24 cellular contexts compared by ENCODE assay signal in the genomic region with DNA sequence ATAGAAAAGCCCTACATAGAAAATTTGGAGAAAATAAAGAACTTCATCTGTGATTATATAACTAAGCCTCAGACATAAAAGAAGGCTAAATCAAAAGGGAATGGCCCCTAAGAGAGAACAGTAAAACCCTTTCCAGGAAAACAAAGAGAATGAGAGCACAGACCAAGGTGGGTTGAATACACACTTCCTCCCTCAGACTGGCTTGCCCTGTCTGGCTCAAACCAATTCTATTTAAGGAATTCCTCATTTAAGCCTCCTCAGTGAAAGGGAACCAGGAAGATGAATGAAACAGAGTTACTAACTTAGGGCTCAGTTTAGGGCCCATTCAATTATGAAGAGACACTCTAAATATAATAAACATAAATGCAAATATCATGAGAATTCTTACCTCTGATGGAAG. TPM values are rescaled to one million over a fixed set of nuclear protein-coding genes. Genes with fewer than 3 reads are reported as not detected.
DNase-seq lines count a peak whose midpoint lies in the region; ATAC-seq and TF ChIP-seq lines count a peak whose summit lies in the region.
"Had no signal": no experiment of that assay in that cellular context is flagged by ENCODE, and none has a peak within 500 bp of the region (broad histone marks: within the 10 kb centered on the region; RNA-seq: fewer than 3 reads in every experiment).

No MANE protein-coding gene starts in this region.

- no peaks in the 10 kb centered on the region for H3K4me1 Mint-ChIP-seq in effector memory CD8-positive, alpha-beta T cell (ENCODE audit: low read depth in 2 of 2)
- H3K4me1 Mint-ChIP-seq in CD8-positive, alpha-beta T cell (ENCODE audit: low read depth), result no peaks in the 10 kb centered on the region
- no peaks in the 10 kb centered on the region for H3K4me1 Mint-ChIP-seq in type B pancreatic cell (ENCODE audit: unreplicated experiment)
- H3K4me1 Mint-ChIP-seq: B cell had no signal

- peaks cover 31 to 38% of the 10 kb centered on the region in 2 donors for H3K27me3 Mint-ChIP-seq in effector memory CD8-positive, alpha-beta T cell
- peaks cover 20% of the 10 kb centered on the region for H3K27me3 Mint-ChIP-seq in CD8-positive, alpha-beta T cell (ENCODE audit: low read depth)
- peaks cover 22% of the 10 kb centered on the region for H3K27me3 Mint-ChIP-seq in type B pancreatic cell

- no peak overlapping the region for H3K9ac ChIP-seq in PC-3 (ENCODE audit: low read length)

- no peaks in the 10 kb centered on the region for H3K9me3 Mint-ChIP-seq in effector memory CD8-positive, alpha-beta T cell
- H3K9me3 Mint-ChIP-seq in CD8-positive, alpha-beta T cell, result no peaks in the 10 kb centered on the region
- H3K9me3 Mint-ChIP-seq in type B pancreatic cell, result no peaks in the 10 kb centered on the region

- H3K79me2 ChIP-seq in PC-3 (ENCODE audit: low read length), result no peaks in the 10 kb centered on the region

- peak; percentile 25 for DNase-seq in MV-4-11 (lab: John Stamatoyannopoulos, UW)
- DNase-seq in PC-3, result peak; percentile 0
- DNase-seq in kidney tubule cell (ENCODE audit: low spot score), result peak; percentile 1
- DNase-seq in effector memory CD8-positive, alpha-beta T cell, result no peak
- no peak for DNase-seq in CD8-positive, alpha-beta T cell
- no peak for DNase-seq in type B pancreatic cell (ENCODE audit: extremely low spot score, unreplicated experiment)
- DNase-seq: Calu3, HCEC 1CT, IMR-90, KG1, MM.1S, NCI-H1092 treated with DMSO at 0.1 percent for 48 hours, NCI-H1436, NCI-H187, NCI-H2171 treated with DMSO at 0.1 percent for 48 hours, NCI-H524 treated with DMSO at 0.1 percent for 48 hours, NCI-H82, Peyer's patch, SHP77 treated with DMSO at 0.1 percent for 48 hours, T-helper 1 cell had no signal

- H3K4me3 Mint-ChIP-seq in effector memory CD8-positive, alpha-beta T cell, result no peak overlapping the region
- no peak overlapping the region for H3K4me3 Mint-ChIP-seq in CD8-positive, alpha-beta T cell
- H3K4me3 Mint-ChIP-seq in type B pancreatic cell, result no peak overlapping the region
- H3K4me3 Mint-ChIP-seq: B cell had no signal

- no peak overlapping the region for H2AFZ ChIP-seq in PC-3 (ENCODE audit: low read length)

- no peak overlapping the region for H3K4me2 ChIP-seq in PC-3 (ENCODE audit: low read length)

- H4K20me1 ChIP-seq in PC-3 (ENCODE audit: low read length), result no peaks in the 10 kb centered on the region

- no peak for TF ChIP-seq CTCF in PC-3 (conservative IDR thresholded peaks at IDR 0.05; ENCODE audit: low read depth, low read length)
- TF ChIP-seq CTCF in CD8-positive, alpha-beta T cell (IDR thresholded peaks at IDR 0.05), result no peak
- no peak for TF ChIP-seq CTCF in type B pancreatic cell (conservative IDR thresholded peaks at IDR 0.05)

- CTCF ChIA-PET in PC-3 (lab: Charles Lee), result interaction anchor here (0.6 kb wide), 1 partner anchor 28 kb away, joined by 6 read pairs; no protein-coding TSS in a partner anchor
- CTCF ChIA-PET in CD8-positive, alpha-beta T cell (lab: Charles Lee), result no interaction called here

- H3K27ac ChIP-seq in PC-3 (ENCODE audit: low read length), result no peak overlapping the region
- no peak overlapping the region for H3K27ac ChIP-seq in CD8-positive, alpha-beta T cell (ENCODE audit: low read depth, low read length)
- H3K27ac ChIP-seq: C4-2B, Peyer's patch had no signal

- no peaks in the 10 kb centered on the region for H3K9me3 ChIP-seq in PC-3 (ENCODE audit: low read length)
- H3K9me3 ChIP-seq in CD8-positive, alpha-beta T cell (ENCODE audit: low read length), result no peaks in the 10 kb centered on the region
- H3K9me3 ChIP-seq: Peyer's patch had no signal

- no peaks in the 10 kb centered on the region for H3F3A ChIP-seq in PC-3 (ENCODE audit: low read length, unreplicated experiment)

- intact Hi-C loops in PC-3 (cut with micrococcal nuclease), result no loop called here
- intact Hi-C loops in CD8-positive, alpha-beta T cell (cut with DNase I, micrococcal nuclease), result no loop called here

- peaks cover 3% of the 10 kb centered on the region for H3K36me3 Mint-ChIP-seq in effector memory CD8-positive, alpha-beta T cell (ENCODE audit: insufficient read depth)
- no peaks in the 10 kb centered on the region for H3K36me3 Mint-ChIP-seq in CD8-positive, alpha-beta T cell
- no peaks in the 10 kb centered on the region for H3K36me3 Mint-ChIP-seq in type B pancreatic cell

- no TSS peak for BruUV-seq in PC-3 (replicated peaks; lab: Mats Ljungman, UMichigan)

- H3K36me3 ChIP-seq in PC-3 (ENCODE audit: low read depth, low read length), result no peaks in the 10 kb centered on the region
- no peaks in the 10 kb centered on the region for H3K36me3 ChIP-seq in CD8-positive, alpha-beta T cell (ENCODE audit: insufficient read depth, low read length)
- H3K36me3 ChIP-seq: Peyer's patch had no signal

- no peaks in the 10 kb centered on the region for H3K9me2 ChIP-seq in PC-3 (replicated peaks; ENCODE audit: low read length)

- H3K4me3 ChIP-seq in PC-3 (ENCODE audit: low read length), result no peak overlapping the region
- no peak overlapping the region for H3K4me3 ChIP-seq in CD8-positive, alpha-beta T cell (ENCODE audit: low read depth, low read length)
- H3K4me3 ChIP-seq: Peyer's patch had no signal

- POLR2A ChIA-PET in PC-3 (lab: Charles Lee; ENCODE audit: unreplicated experiment), result no interaction called here
- POLR2A ChIA-PET in CD8-positive, alpha-beta T cell (lab: Charles Lee), result no interaction called here

- ATAC-seq in PC-3 (no peak), GM18861 (IDR thresholded peaks at IDR 0.05; ENCODE audit: unreplicated experiment) (no peak)
- no peak for ATAC-seq in effector memory CD8-positive, alpha-beta T cell (replicated peaks)
- ATAC-seq in CD8-positive, alpha-beta T cell, result no peak

- H3K27ac Mint-ChIP-seq in effector memory CD8-positive, alpha-beta T cell, result no peak overlapping the region
- no peak overlapping the region for H3K27ac Mint-ChIP-seq in CD8-positive, alpha-beta T cell
- no peak overlapping the region for H3K27ac Mint-ChIP-seq in type B pancreatic cell
- H3K27ac Mint-ChIP-seq: B cell had no signal

- H3K27me3 ChIP-seq in PC-3 (ENCODE audit: low read length), result peaks cover under 1% of the 10 kb centered on the region
- H3K27me3 ChIP-seq in CD8-positive, alpha-beta T cell (ENCODE audit: insufficient read depth, low read length), result peaks cover 6% of the 10 kb centered on the region
- H3K27me3 ChIP-seq: Peyer's patch had no signal

- peaks cover 14% of the 10 kb centered on the region for H3K4me1 ChIP-seq in PC-3 (ENCODE audit: insufficient read depth, low read length)
- no peaks in the 10 kb centered on the region for H3K4me1 ChIP-seq in CD8-positive, alpha-beta T cell (ENCODE audit: insufficient read depth, low read length)
- H3K4me1 ChIP-seq: Peyer's patch had no signal

RNA-seq across cellular contexts. Expression of gene SYT14, which starts 10.6 kb away (rescaled TPM):
- total RNA-seq in PC-3 (2014; rRNA removed) (3.5 and 5.2 TPM in 2 replicates), type B pancreatic cell (ENCODE audit: low replicate concordance) (3.9 and 5.7 TPM in 2 replicates)
- total RNA-seq in CD8-positive, alpha-beta T cell, result not detected
- total RNA-seq: B cell, OCI-LY7 had no signal

Comparison
In these comparisons a context has a peak if more than half of its experiments do, and no peak if none do; other contexts are left out.
1. DNase-seq: peak in MV-4-11 (single experiment), PC-3 (single experiment) and kidney tubule cell (single experiment); none in effector memory CD8-positive, alpha-beta T cell (0 of 3), CD8-positive, alpha-beta T cell (0 of 7) and type B pancreatic cell (single experiment).